In the genomic region with DNA sequence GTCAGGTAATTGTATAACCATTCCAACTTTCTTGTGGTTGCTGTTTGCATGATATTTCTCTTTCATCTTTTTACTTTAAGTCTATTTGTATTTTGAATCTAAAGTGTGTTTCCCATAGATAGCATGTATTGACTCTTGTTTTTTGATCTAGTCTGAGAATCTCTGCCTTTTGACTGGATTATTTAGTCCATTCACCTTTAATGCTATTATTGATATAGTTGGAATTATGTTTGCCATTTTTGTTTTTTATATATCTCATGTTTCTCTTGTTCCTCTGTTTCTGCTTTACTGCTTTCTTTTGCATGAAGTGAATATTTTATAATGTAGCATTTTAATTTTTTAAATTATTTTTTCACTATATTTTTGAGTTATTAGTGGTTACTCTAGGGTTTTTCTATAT, we compare ENCODE assay signal across 22 cellular contexts.
"Had no signal": no experiment of that assay in that cellular context is flagged by ENCODE, and none has a peak within 500 bp of the region (broad histone marks: within the 10 kb centered on the region; RNA-seq: fewer than 3 reads in every experiment).

No MANE protein-coding gene starts in this region.

- H3K27me3 ChIP-seq: stomach, suprapubic skin, testis, thyroid gland, tibial artery, tibial nerve, transverse colon, upper lobe of left lung, upper lobe of right lung, uterus, vagina had no signal

- H3K27ac ChIP-seq: stomach, suprapubic skin, testis, thoracic aorta, thyroid gland, tibial artery, tibial nerve, transverse colon, upper lobe of left lung, upper lobe of right lung, uterus, vagina had no signal

- H3K36me3 ChIP-seq: stomach, suprapubic skin, thoracic aorta, thyroid gland, tibial artery, tibial nerve, upper lobe of left lung, upper lobe of right lung, uterus, vagina had no signal

- H3K9me3 ChIP-seq: stomach, testis, thyroid gland, transverse colon, upper lobe of right lung, vagina had no signal

- DNase-seq: stimulated activated CD4-positive, alpha-beta T cell treated with anti-CD3 and anti-CD28 coated beads, Interleukin-2, amount 100 ng/mL, for 48 hours; stimulated activated CD4-positive, alpha-beta T cell treated with anti-CD3 and anti-CD28 coated beads, Interleukin-4, amount 100 ng/mL, for 1 hour; stimulated activated CD4-positive, alpha-beta T cell treated with anti-CD3 and anti-CD28 coated beads, Interleukin-4, amount 100 ng/mL, for 24 hours; stimulated activated CD4-positive, alpha-beta T cell treated with anti-CD3 and anti-CD28 coated beads, Interleukin-4, amount 100 ng/mL, for 4 hours; stimulated activated CD8-positive, alpha-beta memory T cell treated with anti-CD3 and anti-CD28 coated beads, Interleukin-4, amount 100 ng/mL, for 48 hours; stimulated activated naive B cell treated with anti-CD40 and anti-IgM and Interleukin-4, amounts not matched to agents 10 μg/mL and 1 μg/mL and 100 μg/mL, for 72 hours; stimulated activated naive CD4-positive, alpha-beta T cell; stimulated activated naive CD4-positive, alpha-beta T cell treated with Interleukin-2 at 50 U/mL for 16 hours; stomach; substantia nigra; testis; thyroid gland; tibial artery; transverse colon; upper lobe of left lung; upper lobe of right lung; uterus had no signal

- FAIRE-seq: urothelium cell line had no signal

- H3K4me3 ChIP-seq: stomach, suprapubic skin, testis, thoracic aorta, thyroid gland, tibial artery, tibial nerve, transverse colon, upper lobe of left lung, upper lobe of right lung, uterus, vagina had no signal

- H3K4me1 ChIP-seq: stomach, suprapubic skin, testis, tibial nerve, transverse colon, upper lobe of right lung, uterus, vagina had no signal
